Comparison of ENCODE assay signal across 19 cellular contexts in the genomic region with DNA sequence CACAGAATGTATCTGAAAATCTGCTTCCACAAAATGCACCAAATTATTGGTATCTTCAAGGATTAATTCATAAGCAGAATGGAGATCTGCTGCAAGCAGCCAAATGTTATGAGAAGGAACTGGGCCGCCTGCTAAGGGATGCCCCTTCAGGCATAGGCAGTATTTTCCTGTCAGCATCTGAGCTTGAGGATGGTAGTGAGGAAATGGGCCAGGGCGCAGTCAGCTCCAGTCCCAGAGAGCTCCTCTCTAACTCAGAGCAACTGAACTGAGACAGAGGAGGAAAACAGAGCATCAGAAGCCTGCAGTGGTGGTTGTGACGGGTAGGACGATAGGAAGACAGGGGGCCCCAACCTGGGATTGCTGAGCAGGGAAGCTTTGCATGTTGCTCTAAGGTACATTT. TPM values are rescaled to one million over a fixed set of nuclear protein-coding genes. Genes with fewer than 3 reads are reported as not detected.
DNase-seq lines count a peak whose midpoint lies in the region; ATAC-seq, FAIRE-seq and TF ChIP-seq lines count a peak whose summit lies in the region.
"Had no signal": no experiment of that assay in that cellular context is flagged by ENCODE, and none has a peak within 500 bp of the region (broad histone marks: within the 10 kb centered on the region; RNA-seq: fewer than 3 reads in every experiment).

No MANE protein-coding gene starts in this region.

- H3K36me3 Mint-ChIP-seq in Calu3 (ENCODE audit: insufficient read depth, unreplicated experiment) (no peaks in the 10 kb centered on the region), T-helper 17 cell (ENCODE audit: low read depth) (peaks cover 11% of the 10 kb centered on the region)
- H3K36me3 Mint-ChIP-seq in activated T-helper 17 cell treated with anti-CD3 and anti-CD28 coated beads, Interleukin-2, amount 50 U/mL, for 72 hours (ENCODE audit: low read depth): peaks cover 15% of the 10 kb centered on the region

- no peak overlapping the region for H3K4me3 Mint-ChIP-seq in Calu3 (ENCODE audit: low read depth, unreplicated experiment)
- H3K4me3 Mint-ChIP-seq in T-helper 17 cell: peak overlapping the region; percentile 25
- H3K4me3 Mint-ChIP-seq in activated T-helper 17 cell treated with anti-CD3 and anti-CD28 coated beads, Interleukin-2, amount 50 U/mL, for 72 hours: no peak overlapping the region
- H3K4me3 Mint-ChIP-seq: B cell; CD8-positive, alpha-beta T cell; H9 had no signal

- H3K27ac Mint-ChIP-seq in Calu3 (ENCODE audit: unreplicated experiment) (no peak overlapping the region), T-helper 17 cell (peak overlapping the region; percentile 32)
- H3K27ac Mint-ChIP-seq in activated T-helper 17 cell treated with anti-CD3 and anti-CD28 coated beads, Interleukin-2, amount 50 U/mL, for 72 hours: no peak overlapping the region
- H3K27ac Mint-ChIP-seq: B cell; CD8-positive, alpha-beta T cell had no signal

- ATAC-seq in T-helper 17 cell: no peak
- ATAC-seq in activated T-helper 17 cell treated with anti-CD3 and anti-CD28 coated beads, Interleukin-2, amount 50 U/mL, for 72 hours (replicated peaks): no peak
- ATAC-seq: CD8-positive, alpha-beta T cell had no signal

- H3K4me3 ChIP-seq in foreskin fibroblast (ENCODE audit: low read depth in 1 of 2, low read length in 2 of 2): no peak overlapping the region
- H3K4me3 ChIP-seq: BLaER1 treated with 17β-estradiol and CSF1 and Interleukin-3, amounts not matched to agents 10 nM and 100 nM had no signal

- intact Hi-C loops in Calu3 (cut with micrococcal nuclease; ENCODE audit: unreplicated experiment): no loop called here

- no peak for TF ChIP-seq CTCF in Calu3 (IDR thresholded peaks at IDR 0.05; ENCODE audit: unreplicated experiment)
- TF ChIP-seq CTCF in foreskin fibroblast (IDR thresholded peaks at IDR 0.05; ENCODE audit: low read depth, low read length): no peak

- BruUV-seq in Calu3 (replicated peaks; lab: Mats Ljungman, UMichigan): TSS peak; percentile 25

- no peaks in the 10 kb centered on the region for H3K9me3 ChIP-seq in T-helper 17 cell (ENCODE audit: control insufficient read depth, low read length, poor library complexity, severe bottlenecking)

- CTCF ChIA-PET in Calu3 (lab: Charles Lee): no interaction called here

- no peak for FAIRE-seq in HTR-8/SVneo (lab: Jason Lieb, UNC)
- FAIRE-seq: H1 had no signal

- DNase-seq in Calu3: no peak
- DNase-seq in T-helper 17 cell: no peak
- DNase-seq in midbrain (lab: John Stamatoyannopoulos, UW): peak; percentile 21
- DNase-seq in HTR-8/SVneo (ENCODE audit: insufficient read length, low spot score): no peak
- no peak for DNase-seq in foreskin fibroblast
- DNase-seq in pons (ENCODE audit: low spot score): no peak
- DNase-seq: CD8-positive, alpha-beta T cell; COR-L47; DMS153; DMS79; GF-D8; H9 had no signal

- H3K27me3 Mint-ChIP-seq in Calu3 (ENCODE audit: unreplicated experiment) (no peaks in the 10 kb centered on the region), T-helper 17 cell (no peaks in the 10 kb centered on the region)
- no peaks in the 10 kb centered on the region for H3K27me3 Mint-ChIP-seq in activated T-helper 17 cell treated with anti-CD3 and anti-CD28 coated beads, Interleukin-2, amount 50 U/mL, for 72 hours
- H3K27me3 Mint-ChIP-seq: B cell had no signal

- no peaks in the 10 kb centered on the region for H3K9me3 Mint-ChIP-seq in Calu3 (ENCODE audit: low read depth, unreplicated experiment)
- H3K9me3 Mint-ChIP-seq in activated T-helper 17 cell treated with anti-CD3 and anti-CD28 coated beads, Interleukin-2, amount 50 U/mL, for 72 hours: no peaks in the 10 kb centered on the region
- H3K9me3 Mint-ChIP-seq: CD8-positive, alpha-beta T cell; H9 had no signal

- H3K4me1 Mint-ChIP-seq in Calu3 (ENCODE audit: low read depth, unreplicated experiment) (peaks cover 13% of the 10 kb centered on the region), T-helper 17 cell (peaks cover 23% of the 10 kb centered on the region)
- H3K4me1 Mint-ChIP-seq in activated T-helper 17 cell treated with anti-CD3 and anti-CD28 coated beads, Interleukin-2, amount 50 U/mL, for 72 hours: peaks cover 17% of the 10 kb centered on the region

- H3K27ac ChIP-seq in cingulate gyrus (ENCODE audit: low read depth, low read length): peak overlapping the region; percentile 41
- H3K27ac ChIP-seq: BLaER1 treated with 17β-estradiol and CSF1 and Interleukin-3, amounts not matched to agents 10 nM and 100 nM had no signal

RNA-seq across cellular contexts. Expression of gene IFIT3, which starts 12.1 kb away (rescaled TPM):
- total RNA-seq in Calu3 (2022) (45.2 and 153 TPM in 2 replicates), T-helper 17 cell (10 to 100 TPM in 1 of 2 donors, 1 to 10 TPM in 1; 5.4 to 10.3 TPM)
- total RNA-seq in activated T-helper 17 cell treated with anti-CD3 and anti-CD28 coated beads, Interleukin-2, amount 50 U/mL, for 72 hours: 1 to 10 TPM; 2.5 to 4.3 TPM

RNA-seq across cellular contexts. Expression of gene IFIT1B, which starts 38.0 kb away (rescaled TPM):
- total RNA-seq in Calu3 (2022): not detected in 2 replicates
- total RNA-seq in T-helper 17 cell: not detected
- not detected for total RNA-seq in activated T-helper 17 cell treated with anti-CD3 and anti-CD28 coated beads, Interleukin-2, amount 50 U/mL, for 72 hours
- total RNA-seq: A172; B cell; CD8-positive, alpha-beta T cell; Daoy; H1; H9 had no signal

RNA-seq across cellular contexts. Expression of gene IFIT2, which starts 38.0 kb away (rescaled TPM):
- total RNA-seq in Calu3 (2022) (40.8 and 139 TPM in 2 replicates), T-helper 17 cell (10 to 100 TPM; 17.6 to 19.5 TPM)
- total RNA-seq in activated T-helper 17 cell treated with anti-CD3 and anti-CD28 coated beads, Interleukin-2, amount 50 U/mL, for 72 hours: 1 to 10 TPM; 2.0 to 3.2 TPM
- total RNA-seq: H9 had no signal

RNA-seq across cellular contexts. Expression of gene IFIT1, which starts 52.6 kb away (rescaled TPM):
- total RNA-seq in Calu3 (2022) (52.3 and 201 TPM in 2 replicates), T-helper 17 cell (1 to 10 TPM; 1.9 to 3.8 TPM)
- total RNA-seq in activated T-helper 17 cell treated with anti-CD3 and anti-CD28 coated beads, Interleukin-2, amount 50 U/mL, for 72 hours: under 1 TPM; 0.58 to 0.84 TPM
